In the genomic region with DNA sequence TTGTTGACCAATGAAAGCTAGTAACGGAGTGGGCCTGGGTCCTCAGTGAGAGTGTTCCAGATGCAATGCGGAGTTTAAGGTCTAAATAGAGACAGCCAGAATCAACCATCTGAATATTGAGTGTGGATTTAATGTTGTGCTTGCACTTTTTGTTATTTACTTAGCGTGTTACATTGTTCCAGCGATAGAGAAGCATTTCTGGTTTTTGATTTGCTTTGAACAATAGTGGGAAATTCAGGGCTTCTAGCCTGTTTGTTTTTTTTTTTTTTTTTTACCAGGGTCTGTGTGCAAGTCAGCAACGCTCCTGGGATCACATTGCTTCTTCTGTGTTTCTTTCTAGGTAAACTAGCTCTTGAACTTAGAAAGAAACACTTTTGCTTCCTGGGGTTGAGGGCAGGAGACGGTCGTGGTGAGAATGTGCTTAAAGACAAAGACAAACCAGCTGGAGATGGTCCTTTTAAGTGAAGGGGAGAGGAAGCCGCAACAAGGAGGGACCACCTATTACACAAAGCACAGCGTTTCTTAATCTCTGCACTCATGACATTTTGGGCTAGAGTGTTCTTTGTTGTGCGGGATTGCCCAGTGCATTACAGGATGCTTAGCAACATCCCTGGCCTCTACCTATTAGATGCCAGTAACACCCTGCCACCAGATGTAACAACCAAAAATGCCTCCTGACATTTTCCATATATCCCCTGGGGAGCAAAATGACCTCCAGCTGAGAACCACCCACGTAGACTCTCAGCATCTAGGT, we compare ENCODE assay signal across 1 cellular context.
TF ChIP-seq lines count a peak whose summit lies in the region.

No MANE protein-coding gene starts in this region.

TF ChIP-seq in WTC11, 78 proteins besides CTCF, POLR2A, EP300 and RAD21 (continued from another document):
- peak; percentile 30; the same call in 1 of the 2 replicates for TF ChIP-seq ZNF532 (CRISPR knock-in tag; IDR thresholded peaks at IDR 0.05; ENCODE audit: borderline replicate concordance)
- no peak for TF ChIP-seq E2F5 (CRISPR knock-in tag; IDR thresholded peaks at IDR 0.05)
